Comparison of ENCODE assay signal across 12 cellular contexts in the genomic region with DNA sequence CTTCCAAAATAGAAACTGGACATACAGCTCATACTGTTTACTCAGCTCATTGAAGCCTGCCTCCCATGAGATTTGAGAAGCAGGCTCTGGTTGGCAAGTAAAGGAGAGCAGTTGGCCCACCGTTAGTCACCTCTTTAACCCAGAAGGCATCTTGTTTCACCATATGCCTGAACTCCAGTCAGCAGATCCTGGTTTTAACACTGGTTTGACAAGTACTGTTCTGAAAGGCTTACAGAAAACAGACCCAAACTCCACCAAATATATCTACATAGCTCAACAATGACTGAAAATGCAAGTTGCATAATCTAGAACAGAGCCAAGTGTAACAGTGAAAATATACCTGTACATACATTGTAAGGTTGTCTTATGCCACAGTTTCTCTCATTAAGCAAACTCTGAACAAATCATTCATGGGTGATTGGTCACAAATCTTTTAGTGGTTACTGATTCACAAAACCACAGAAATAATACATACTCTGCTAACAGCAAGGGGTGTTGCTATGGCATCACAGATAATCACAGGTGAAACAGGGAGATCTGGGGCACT.
DNase-seq lines count a peak whose midpoint lies in the region; ATAC-seq, FAIRE-seq and TF ChIP-seq lines count a peak whose summit lies in the region.
"Had no signal": no experiment of that assay in that cellular context is flagged by ENCODE, and none has a peak within 500 bp of the region (broad histone marks: within the 10 kb centered on the region; RNA-seq: fewer than 3 reads in every experiment).

No MANE protein-coding gene starts in this region.

- no peaks in the 10 kb centered on the region for H3K9me3 Mint-ChIP-seq in nephron progenitor cell
- H3K9me3 Mint-ChIP-seq: dendritic cell treated with granulocyte-macrophage colony-stimulating factor and Interleukin-4, amounts not matched to agents 40 ng/mL and 50 ng/mL, for 4 days had no signal

- H3K27me3 ChIP-seq in fibroblast of lung (ENCODE audit: control insufficient read depth, insufficient read depth, low read length): no peaks in the 10 kb centered on the region
- no peaks in the 10 kb centered on the region for H3K27me3 ChIP-seq in smooth muscle cell (ENCODE audit: low read depth)
- H3K27me3 ChIP-seq: upper lobe of right lung had no signal

- H3K4me1 ChIP-seq in fibroblast of lung (ENCODE audit: control insufficient read depth, extremely low read depth, insufficient read depth, low read length): peaks cover 15% of the 10 kb centered on the region
- H3K4me1 ChIP-seq in smooth muscle cell (ENCODE audit: low read depth): no peaks in the 10 kb centered on the region
- H3K4me1 ChIP-seq: upper lobe of right lung had no signal

- H3K9ac ChIP-seq in fibroblast of lung (ENCODE audit: insufficient read depth, low read length) (no peak overlapping the region), smooth muscle cell (ENCODE audit: low read depth) (no peak overlapping the region)

- H3K27ac Mint-ChIP-seq in nephron progenitor cell: no peak overlapping the region
- H3K27ac Mint-ChIP-seq: dendritic cell treated with granulocyte-macrophage colony-stimulating factor and Interleukin-4, amounts not matched to agents 40 ng/mL and 50 ng/mL, for 4 days had no signal

- no peaks in the 10 kb centered on the region for H3K36me3 Mint-ChIP-seq in nephron progenitor cell (ENCODE audit: low read depth)

- peak overlapping the region; percentile 5 for H3K4me2 ChIP-seq in fibroblast of lung (ENCODE audit: extremely low read depth, insufficient read depth, low read length)
- no peak overlapping the region for H3K4me2 ChIP-seq in smooth muscle cell

- no peak for TF ChIP-seq CTCF in fibroblast of lung (conservative IDR thresholded peaks at IDR 0.05 in 1 of 2, IDR thresholded peaks at IDR 0.05 in 1 of 2; ENCODE audit: low read depth in 1 of 2, low read length in 2 of 2)
- TF ChIP-seq CTCF in smooth muscle cell (IDR thresholded peaks at IDR 0.05; ENCODE audit: borderline replicate concordance, insufficient read depth, poor library complexity, severe bottlenecking): no peak
- no peak for TF ChIP-seq CTCF in nephron progenitor cell (IDR thresholded peaks at IDR 0.05)

- no peaks in the 10 kb centered on the region for H3K27me3 Mint-ChIP-seq in nephron progenitor cell (ENCODE audit: low read depth, poor library complexity)
- H3K27me3 Mint-ChIP-seq: dendritic cell treated with granulocyte-macrophage colony-stimulating factor and Interleukin-4, amounts not matched to agents 40 ng/mL and 50 ng/mL, for 4 days had no signal

- no peak overlapping the region for H3K4me3 Mint-ChIP-seq in nephron progenitor cell
- H3K4me3 Mint-ChIP-seq: dendritic cell treated with granulocyte-macrophage colony-stimulating factor and Interleukin-4, amounts not matched to agents 40 ng/mL and 50 ng/mL, for 4 days had no signal

- H3K36me3 ChIP-seq in fibroblast of lung (ENCODE audit: control insufficient read depth, insufficient read depth, low read length): peaks cover 2% of the 10 kb centered on the region
- H3K36me3 ChIP-seq in smooth muscle cell (ENCODE audit: low read depth): no peaks in the 10 kb centered on the region
- H3K36me3 ChIP-seq: upper lobe of right lung had no signal

- peaks cover 51% of the 10 kb centered on the region for H3K4me1 Mint-ChIP-seq in nephron progenitor cell

- peak; percentile 96 for FAIRE-seq in RCC 7860 (lab: Jason Lieb, UNC)

- H3F3A ChIP-seq in smooth muscle cell (ENCODE audit: low read depth): no peaks in the 10 kb centered on the region

- H4K20me1 ChIP-seq in fibroblast of lung (ENCODE audit: control insufficient read depth, extremely low read depth, insufficient read depth, low read length): no peaks in the 10 kb centered on the region
- H4K20me1 ChIP-seq in smooth muscle cell (ENCODE audit: low read depth): peaks cover 6% of the 10 kb centered on the region

- H3K4me3 ChIP-seq in fibroblast of lung (replicated peaks in 1 of 4; ENCODE audit: control extremely low read depth in 1 of 4, insufficient read depth in 1 of 4, low read depth in 3 of 4, low read length in 4 of 4): no peak overlapping the region
- no peak overlapping the region for H3K4me3 ChIP-seq in smooth muscle cell
- H3K4me3 ChIP-seq: upper lobe of right lung had no signal

- peak; percentile 11 for DNase-seq in NCI-H345 (lab: John Stamatoyannopoulos, UW)
- DNase-seq in NCI-H345 treated with DMSO at 0.1 percent for 48 hours (lab: John Stamatoyannopoulos, UW; ENCODE audit: unreplicated experiment): no peak
- peak; percentile 91 for DNase-seq in RCC 7860 (ENCODE audit: low spot score)
- DNase-seq in fibroblast of lung (ENCODE audit: low read depth in 2 of 2): peak; percentile 76 to 86
- DNase-seq in smooth muscle cell (lab: John Stamatoyannopoulos, UW; ENCODE audit: unreplicated experiment): no peak
- DNase-seq in left lobe of liver (ENCODE audit: low spot score): no peak
- no peak for DNase-seq in nephron progenitor cell
- DNase-seq: KBM-7, T-helper 9 cell, upper lobe of right lung had no signal

- ATAC-seq in GM21737 (IDR thresholded peaks at IDR 0.05; ENCODE audit: unreplicated experiment) (no peak), left lobe of liver (no peak)
- ATAC-seq: upper lobe of right lung had no signal

- H3K27ac ChIP-seq in fibroblast of lung (ENCODE audit: insufficient read depth, low read length) (peak overlapping the region; percentile 56), smooth muscle cell (ENCODE audit: low read depth) (peak overlapping the region; percentile 49)
- H3K27ac ChIP-seq: upper lobe of right lung had no signal

- H3K79me2 ChIP-seq in fibroblast of lung (ENCODE audit: control insufficient read depth, insufficient read depth, low read length) (peaks cover 28% of the 10 kb centered on the region), smooth muscle cell (ENCODE audit: low read depth) (no peaks in the 10 kb centered on the region)

- no peak overlapping the region for H2AFZ ChIP-seq in fibroblast of lung (ENCODE audit: low read length)
- no peak overlapping the region for H2AFZ ChIP-seq in smooth muscle cell (ENCODE audit: low read depth)

- 55% methylated on average over 1 of the region's 1 CpG for WGBS in smooth muscle cell (ENCODE audit: low lambda C conversion rate)

- no peaks in the 10 kb centered on the region for H3K9me3 ChIP-seq in fibroblast of lung (ENCODE audit: control insufficient read depth, insufficient read depth, low read depth, low read length)
- no peaks in the 10 kb centered on the region for H3K9me3 ChIP-seq in smooth muscle cell (replicated peaks; ENCODE audit: low read depth)
- H3K9me3 ChIP-seq: upper lobe of right lung had no signal

Comparison
In these comparisons a context has a peak if more than half of its experiments do, and no peak if none do; other contexts are left out.
1. DNase-seq: peak in NCI-H345 (single experiment), RCC 7860 (single experiment) and fibroblast of lung (2 of 2); none in NCI-H345 treated with DMSO at 0.1 percent for 48 hours (single experiment), smooth muscle cell (single experiment), left lobe of liver (single experiment) and nephron progenitor cell (single experiment).